Comparison of ENCODE assay signal across 20 cellular contexts in genomic region chr16:53803451-53803850, GRCh38.
DNase-seq lines count a peak whose midpoint lies in the region; ATAC-seq and TF ChIP-seq lines count a peak whose summit lies in the region.
"Had no signal": no experiment of that assay in that cellular context is flagged by ENCODE, and none has a peak within 500 bp of the region (broad histone marks: within the 10 kb centered on the region; RNA-seq: fewer than 3 reads in every experiment).

No MANE protein-coding gene starts in this region.

- in situ Hi-C loops in KBM-7 (cut with MboI; ENCODE audit: low pct_unique_long_range_greater_than_20kb, low sequenced_read_pairs): no loop called here

- CTCF ChIA-PET in Caco-2 (lab: Charles Lee): interaction anchor here (0.5 kb wide), 1 partner anchor 460 kb away, joined by 3 read pairs; no protein-coding TSS in a partner anchor

- no peak overlapping the region for H3K4me3 Mint-ChIP-seq in Caco-2 (ENCODE audit: unreplicated experiment)
- H3K4me3 Mint-ChIP-seq: B cell; CD4-positive, CD25-positive, alpha-beta regulatory T cell; CD8-positive, alpha-beta T cell; H9 had no signal

- H3K4me3 ChIP-seq in Caco-2 (ENCODE audit: low read depth, low read length) (no peak overlapping the region), epithelial cell of esophagus (ENCODE audit: low read length) (no peak overlapping the region), tibial artery (no peak overlapping the region)
- H3K4me3 ChIP-seq: BLaER1, GM12878, GM23248 had no signal

- ATAC-seq in activated CD4-positive, CD25-positive, alpha-beta regulatory T cell treated with anti-CD3 and anti-CD28 coated beads, Interleukin-2, amount 50 U/mL, for 24 hours: no peak
- ATAC-seq: CD8-positive, alpha-beta T cell; GM12878; HCT116 had no signal

- H3K4me1 ChIP-seq in Caco-2 (peaks cover 17% of the 10 kb centered on the region), tibial artery (peaks cover 0 to 7% (median 3%) of the 10 kb centered on the region in 4 donors)
- H3K4me1 ChIP-seq: BLaER1 had no signal

- H3K9me3 ChIP-seq in Caco-2: no peaks in the 10 kb centered on the region
- H3K9me3 ChIP-seq in tibial artery: no peaks in the 10 kb centered on the region

- H3K9me3 Mint-ChIP-seq in Caco-2 (ENCODE audit: unreplicated experiment): peaks cover 13% of the 10 kb centered on the region

- peaks cover 6% of the 10 kb centered on the region for H3K36me3 Mint-ChIP-seq in Caco-2 (ENCODE audit: insufficient read depth, unreplicated experiment)
- H3K36me3 Mint-ChIP-seq: CD4-positive, CD25-positive, alpha-beta regulatory T cell; CD8-positive, alpha-beta T cell had no signal

- H3K27me3 ChIP-seq in Caco-2 (replicated peaks; ENCODE audit: control insufficient read depth, insufficient read depth, low read length) (no peaks in the 10 kb centered on the region), tibial artery (no peaks in the 10 kb centered on the region)
- H3K27me3 ChIP-seq: BLaER1 had no signal

- POLR2A ChIA-PET in Caco-2 (lab: Charles Lee): no interaction called here

- TF ChIP-seq CTCF in 22Rv1 (IDR thresholded peaks at IDR 0.05): no peak
- no peak for TF ChIP-seq CTCF in Caco-2 (IDR thresholded peaks at IDR 0.05; ENCODE audit: insufficient read depth in 1 of 2, low read depth in 1 of 2, low read length in 1 of 2, severe bottlenecking in 1 of 2, unreplicated experiment in 1 of 2)
- TF ChIP-seq CTCF in epithelial cell of esophagus (IDR thresholded peaks at IDR 0.05; ENCODE audit: insufficient read depth, low read depth, low read length, missing control alignments): no peak
- no peak for TF ChIP-seq CTCF in tibial artery (IDR thresholded peaks at IDR 0.05)

- intact Hi-C loops in Caco-2 (cut with micrococcal nuclease; ENCODE audit: unreplicated experiment): no loop called here
- intact Hi-C loops in tibial artery (cut with DNase I; ENCODE audit: low total_unique reads): no loop called here

- H3K27ac ChIP-seq in 22Rv1: peak overlapping the region; percentile 17
- H3K27ac ChIP-seq in tibial artery: no peak overlapping the region
- H3K27ac ChIP-seq: BLaER1, C4-2B, GM23248 had no signal

- peaks cover 37% of the 10 kb centered on the region for H3K4me1 Mint-ChIP-seq in Caco-2 (ENCODE audit: low read depth, unreplicated experiment)

- no peak for DNase-seq in Caco-2
- DNase-seq in epithelial cell of esophagus (ENCODE audit: low read depth): peak; percentile 55
- DNase-seq in renal cortical epithelial cell (ENCODE audit: low read depth): peak; percentile 51
- DNase-seq in tibial artery: no peak
- no peak for DNase-seq in KBM-7
- DNase-seq: CD4-positive, CD25-positive, alpha-beta regulatory T cell; CD8-positive, alpha-beta T cell; DMS 273 treated with DMSO at 0.1 percent for 48 hours; DMS79; EL; GDM1; GM23248; H9 had no signal

- no TSS peak for BruUV-seq in Caco-2 (replicated peaks; lab: Mats Ljungman, UMichigan)

- no peaks in the 10 kb centered on the region for H3K27me3 Mint-ChIP-seq in Caco-2 (ENCODE audit: insufficient read depth, unreplicated experiment)
- H3K27me3 Mint-ChIP-seq: B cell; CD4-positive, CD25-positive, alpha-beta regulatory T cell had no signal

- no peaks in the 10 kb centered on the region for H3K36me3 ChIP-seq in Caco-2 (ENCODE audit: control insufficient read depth, insufficient read depth, low read length)
- no peaks in the 10 kb centered on the region for H3K36me3 ChIP-seq in tibial artery
- H3K36me3 ChIP-seq: BLaER1 had no signal

- peak overlapping the region; percentile 60 for H3K27ac Mint-ChIP-seq in Caco-2 (ENCODE audit: unreplicated experiment)
- H3K27ac Mint-ChIP-seq: B cell; CD4-positive, CD25-positive, alpha-beta regulatory T cell; CD8-positive, alpha-beta T cell had no signal

Comparison
In these comparisons a context has a peak if more than half of its experiments do, and no peak if none do; other contexts are left out.
1. DNase-seq: peak in epithelial cell of esophagus (single experiment) and renal cortical epithelial cell (single experiment); none in Caco-2 (0 of 2), tibial artery (0 of 2) and KBM-7 (single experiment).